In the genomic region with DNA sequence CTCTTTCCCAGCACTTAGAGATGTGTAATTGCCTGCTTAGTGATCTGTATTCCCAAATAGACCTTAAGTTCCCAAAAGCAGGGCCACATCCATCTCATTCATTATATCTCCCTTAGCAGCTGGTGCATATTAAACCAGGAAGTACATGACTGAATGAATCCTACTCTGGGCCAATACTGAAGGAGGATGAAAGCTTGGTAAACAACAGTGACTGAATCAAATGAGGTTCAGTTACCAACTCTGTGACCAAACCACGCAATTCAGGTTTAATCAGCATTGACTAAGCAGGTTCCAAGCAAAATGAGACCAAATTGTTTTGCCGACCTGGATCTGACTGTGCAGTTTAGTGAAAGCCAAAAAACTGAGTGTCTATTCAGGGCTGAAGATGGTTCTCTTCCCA, we compare ENCODE assay signal across 1 cellular context.
TF ChIP-seq lines count a peak whose summit lies in the region.

No MANE protein-coding gene starts in this region.

TF ChIP-seq in PFSK-1, 5 proteins besides CTCF, POLR2A, EP300 and RAD21 (continued from another document):
- TF ChIP-seq, protein P1, sequence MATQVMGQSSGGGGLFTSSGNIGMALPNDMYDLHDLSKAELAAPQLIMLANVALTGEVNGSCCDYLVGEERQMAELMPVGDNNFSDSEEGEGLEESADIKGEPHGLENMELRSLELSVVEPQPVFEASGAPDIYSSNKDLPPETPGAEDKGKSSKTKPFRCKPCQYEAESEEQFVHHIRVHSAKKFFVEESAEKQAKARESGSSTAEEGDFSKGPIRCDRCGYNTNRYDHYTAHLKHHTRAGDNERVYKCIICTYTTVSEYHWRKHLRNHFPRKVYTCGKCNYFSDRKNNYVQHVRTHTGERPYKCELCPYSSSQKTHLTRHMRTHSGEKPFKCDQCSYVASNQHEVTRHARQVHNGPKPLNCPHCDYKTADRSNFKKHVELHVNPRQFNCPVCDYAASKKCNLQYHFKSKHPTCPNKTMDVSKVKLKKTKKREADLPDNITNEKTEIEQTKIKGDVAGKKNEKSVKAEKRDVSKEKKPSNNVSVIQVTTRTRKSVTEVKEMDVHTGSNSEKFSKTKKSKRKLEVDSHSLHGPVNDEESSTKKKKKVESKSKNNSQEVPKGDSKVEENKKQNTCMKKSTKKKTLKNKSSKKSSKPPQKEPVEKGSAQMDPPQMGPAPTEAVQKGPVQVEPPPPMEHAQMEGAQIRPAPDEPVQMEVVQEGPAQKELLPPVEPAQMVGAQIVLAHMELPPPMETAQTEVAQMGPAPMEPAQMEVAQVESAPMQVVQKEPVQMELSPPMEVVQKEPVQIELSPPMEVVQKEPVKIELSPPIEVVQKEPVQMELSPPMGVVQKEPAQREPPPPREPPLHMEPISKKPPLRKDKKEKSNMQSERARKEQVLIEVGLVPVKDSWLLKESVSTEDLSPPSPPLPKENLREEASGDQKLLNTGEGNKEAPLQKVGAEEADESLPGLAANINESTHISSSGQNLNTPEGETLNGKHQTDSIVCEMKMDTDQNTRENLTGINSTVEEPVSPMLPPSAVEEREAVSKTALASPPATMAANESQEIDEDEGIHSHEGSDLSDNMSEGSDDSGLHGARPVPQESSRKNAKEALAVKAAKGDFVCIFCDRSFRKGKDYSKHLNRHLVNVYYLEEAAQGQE (IDR thresholded peaks at IDR 0.05; ENCODE audit: insufficient read depth in 1 of 2, low read depth in 2 of 2, low read length in 2 of 2), result 0 out of 4 replicates have a peak, but pooled peaks of 1 of the 2 experiments have one; percentile 13
